ENCODE assay signal across 1 cellular context in the genomic region with DNA sequence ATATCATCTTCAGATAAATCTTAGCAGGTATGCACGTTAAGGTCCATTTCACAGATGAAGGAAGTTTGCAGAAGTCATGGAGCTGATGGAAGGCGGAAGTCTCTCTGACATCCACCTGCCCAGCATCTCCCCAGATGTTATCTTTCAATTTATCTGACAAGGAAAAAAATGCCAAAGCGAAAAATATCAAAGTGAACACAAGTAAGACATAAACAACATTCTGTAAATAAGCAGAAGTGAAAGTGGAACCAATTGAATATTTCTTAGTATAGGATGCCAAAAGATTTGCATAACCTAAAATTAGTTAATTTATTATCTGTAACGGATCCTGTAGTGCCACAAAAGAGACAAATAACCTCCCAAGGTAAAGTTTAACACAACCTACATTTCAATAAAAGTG.
TF ChIP-seq lines count a peak whose summit lies in the region.

No MANE protein-coding gene starts in this region.

TF ChIP-seq in GM12878, 131 proteins besides CTCF, POLR2A, EP300 and RAD21 (continued from another document and continues in another):
- TF ChIP-seq BCL3 (IDR thresholded peaks at IDR 0.05; ENCODE audit: borderline replicate concordance, insufficient read depth, low read depth, low read length, poor library complexity, severe bottlenecking): no peak
- TF ChIP-seq BACH1 (IDR thresholded peaks at IDR 0.05; ENCODE audit: borderline replicate concordance): no peak
- TF ChIP-seq, protein P1, sequence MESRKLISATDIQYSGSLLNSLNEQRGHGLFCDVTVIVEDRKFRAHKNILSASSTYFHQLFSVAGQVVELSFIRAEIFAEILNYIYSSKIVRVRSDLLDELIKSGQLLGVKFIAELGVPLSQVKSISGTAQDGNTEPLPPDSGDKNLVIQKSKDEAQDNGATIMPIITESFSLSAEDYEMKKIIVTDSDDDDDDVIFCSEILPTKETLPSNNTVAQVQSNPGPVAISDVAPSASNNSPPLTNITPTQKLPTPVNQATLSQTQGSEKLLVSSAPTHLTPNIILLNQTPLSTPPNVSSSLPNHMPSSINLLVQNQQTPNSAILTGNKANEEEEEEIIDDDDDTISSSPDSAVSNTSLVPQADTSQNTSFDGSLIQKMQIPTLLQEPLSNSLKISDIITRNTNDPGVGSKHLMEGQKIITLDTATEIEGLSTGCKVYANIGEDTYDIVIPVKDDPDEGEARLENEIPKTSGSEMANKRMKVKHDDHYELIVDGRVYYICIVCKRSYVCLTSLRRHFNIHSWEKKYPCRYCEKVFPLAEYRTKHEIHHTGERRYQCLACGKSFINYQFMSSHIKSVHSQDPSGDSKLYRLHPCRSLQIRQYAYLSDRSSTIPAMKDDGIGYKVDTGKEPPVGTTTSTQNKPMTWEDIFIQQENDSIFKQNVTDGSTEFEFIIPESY (IDR thresholded peaks at IDR 0.05): no peak
- TF ChIP-seq KAT2A (conservative IDR thresholded peaks at IDR 0.05; ENCODE audit: control insufficient read depth, low read depth, low read length): no peak
- TF ChIP-seq EZH2 (IDR thresholded peaks at IDR 0.05; ENCODE audit: borderline replicate concordance, control insufficient read depth, low read depth, low read length): no peak
- no peak for TF ChIP-seq ZNF207 (IDR thresholded peaks at IDR 0.05; ENCODE audit: borderline replicate concordance)
- TF ChIP-seq, protein P2, sequence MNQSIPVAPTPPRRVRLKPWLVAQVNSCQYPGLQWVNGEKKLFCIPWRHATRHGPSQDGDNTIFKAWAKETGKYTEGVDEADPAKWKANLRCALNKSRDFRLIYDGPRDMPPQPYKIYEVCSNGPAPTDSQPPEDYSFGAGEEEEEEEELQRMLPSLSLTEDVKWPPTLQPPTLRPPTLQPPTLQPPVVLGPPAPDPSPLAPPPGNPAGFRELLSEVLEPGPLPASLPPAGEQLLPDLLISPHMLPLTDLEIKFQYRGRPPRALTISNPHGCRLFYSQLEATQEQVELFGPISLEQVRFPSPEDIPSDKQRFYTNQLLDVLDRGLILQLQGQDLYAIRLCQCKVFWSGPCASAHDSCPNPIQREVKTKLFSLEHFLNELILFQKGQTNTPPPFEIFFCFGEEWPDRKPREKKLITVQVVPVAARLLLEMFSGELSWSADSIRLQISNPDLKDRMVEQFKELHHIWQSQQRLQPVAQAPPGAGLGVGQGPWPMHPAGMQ (IDR thresholded peaks at IDR 0.05; ENCODE audit: borderline replicate concordance): no peak
- TF ChIP-seq MTA2 (IDR thresholded peaks at IDR 0.05; ENCODE audit: low read depth): peak; percentile 76
- TF ChIP-seq BMI1 (IDR thresholded peaks at IDR 0.05; ENCODE audit: borderline replicate concordance): no peak
- TF ChIP-seq, protein P3, sequence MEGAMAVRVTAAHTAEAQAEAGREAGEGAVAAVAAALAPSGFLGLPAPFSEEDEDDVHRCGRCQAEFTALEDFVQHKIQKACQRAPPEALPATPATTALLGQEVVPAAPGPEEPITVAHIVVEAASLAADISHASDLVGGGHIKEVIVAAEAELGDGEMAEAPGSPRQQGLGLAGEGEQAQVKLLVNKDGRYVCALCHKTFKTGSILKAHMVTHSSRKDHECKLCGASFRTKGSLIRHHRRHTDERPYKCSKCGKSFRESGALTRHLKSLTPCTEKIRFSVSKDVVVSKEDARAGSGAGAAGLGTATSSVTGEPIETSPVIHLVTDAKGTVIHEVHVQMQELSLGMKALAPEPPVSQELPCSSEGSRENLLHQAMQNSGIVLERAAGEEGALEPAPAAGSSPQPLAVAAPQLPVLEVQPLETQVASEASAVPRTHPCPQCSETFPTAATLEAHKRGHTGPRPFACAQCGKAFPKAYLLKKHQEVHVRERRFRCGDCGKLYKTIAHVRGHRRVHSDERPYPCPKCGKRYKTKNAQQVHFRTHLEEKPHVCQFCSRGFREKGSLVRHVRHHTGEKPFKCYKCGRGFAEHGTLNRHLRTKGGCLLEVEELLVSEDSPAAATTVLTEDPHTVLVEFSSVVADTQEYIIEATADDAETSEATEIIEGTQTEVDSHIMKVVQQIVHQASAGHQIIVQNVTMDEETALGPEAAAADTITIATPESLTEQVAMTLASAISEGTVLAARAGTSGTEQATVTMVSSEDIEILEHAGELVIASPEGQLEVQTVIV (IDR thresholded peaks at IDR 0.05; ENCODE audit: borderline replicate concordance, partially characterized antibody): no peak
- TF ChIP-seq CBFB (IDR thresholded peaks at IDR 0.05; ENCODE audit: low read depth): no peak
- TF ChIP-seq SREBF2 (IDR thresholded peaks at IDR 0.05; ENCODE audit: low read length): no peak
- no peak for TF ChIP-seq USF2 (IDR thresholded peaks at IDR 0.05; ENCODE audit: borderline replicate concordance, low read depth, low read length)
- no peak for TF ChIP-seq ZSCAN29 (IDR thresholded peaks at IDR 0.05)
- TF ChIP-seq TCF12 (IDR thresholded peaks at IDR 0.05; ENCODE audit: low read depth, low read length): peak; percentile 89
- TF ChIP-seq PML (IDR thresholded peaks at IDR 0.05; ENCODE audit: low read length): no peak
- TF ChIP-seq ZNF24 (IDR thresholded peaks at IDR 0.05): no peak
- TF ChIP-seq ZZZ3 (IDR thresholded peaks at IDR 0.05; ENCODE audit: control insufficient read depth, insufficient read length, low read depth): no peak
- TF ChIP-seq RB1 (IDR thresholded peaks at IDR 0.05; ENCODE audit: borderline replicate concordance): no peak
- TF ChIP-seq JUNB (IDR thresholded peaks at IDR 0.05): peak; percentile 10; the same call in 1 of the 2 replicates
- peak; percentile 85 for TF ChIP-seq FOXK2 (IDR thresholded peaks at IDR 0.05)
- no peak for TF ChIP-seq GATAD2B (conservative IDR thresholded peaks at IDR 0.05; ENCODE audit: low read depth)
- peak; percentile 90 for TF ChIP-seq MEF2A (IDR thresholded peaks at IDR 0.05; ENCODE audit: insufficient read depth, low read depth, low read length)
- no peak for TF ChIP-seq WRNIP1 (IDR thresholded peaks at IDR 0.05; ENCODE audit: borderline replicate concordance, low read depth, low read length)
- no peak for TF ChIP-seq CUX1 (IDR thresholded peaks at IDR 0.05; ENCODE audit: insufficient replicate concordance, low read depth, low read length)
- no peak for TF ChIP-seq ZNF622 (IDR thresholded peaks at IDR 0.05)
- TF ChIP-seq ESRRA (IDR thresholded peaks at IDR 0.05; ENCODE audit: low read length): no peak
- no peak for TF ChIP-seq E2F4 (IDR thresholded peaks at IDR 0.05; ENCODE audit: low read depth, low read length)
- no peak for TF ChIP-seq CHD1 (IDR thresholded peaks at IDR 0.05; ENCODE audit: low read depth, low read length)
- TF ChIP-seq, protein P4, sequence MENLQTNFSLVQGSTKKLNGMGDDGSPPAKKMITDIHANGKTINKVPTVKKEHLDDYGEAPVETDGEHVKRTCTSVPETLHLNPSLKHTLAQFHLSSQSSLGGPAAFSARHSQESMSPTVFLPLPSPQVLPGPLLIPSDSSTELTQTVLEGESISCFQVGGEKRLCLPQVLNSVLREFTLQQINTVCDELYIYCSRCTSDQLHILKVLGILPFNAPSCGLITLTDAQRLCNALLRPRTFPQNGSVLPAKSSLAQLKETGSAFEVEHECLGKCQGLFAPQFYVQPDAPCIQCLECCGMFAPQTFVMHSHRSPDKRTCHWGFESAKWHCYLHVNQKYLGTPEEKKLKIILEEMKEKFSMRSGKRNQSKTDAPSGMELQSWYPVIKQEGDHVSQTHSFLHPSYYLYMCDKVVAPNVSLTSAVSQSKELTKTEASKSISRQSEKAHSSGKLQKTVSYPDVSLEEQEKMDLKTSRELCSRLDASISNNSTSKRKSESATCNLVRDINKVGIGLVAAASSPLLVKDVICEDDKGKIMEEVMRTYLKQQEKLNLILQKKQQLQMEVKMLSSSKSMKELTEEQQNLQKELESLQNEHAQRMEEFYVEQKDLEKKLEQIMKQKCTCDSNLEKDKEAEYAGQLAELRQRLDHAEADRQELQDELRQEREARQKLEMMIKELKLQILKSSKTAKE (IDR thresholded peaks at IDR 0.05; ENCODE audit: low read depth, poor library complexity, severe bottlenecking): no peak
- TF ChIP-seq IRF3 (IDR thresholded peaks at IDR 0.05): no peak
- no peak for TF ChIP-seq NR2F1 (conservative IDR thresholded peaks at IDR 0.05)
- TF ChIP-seq, protein P5, sequence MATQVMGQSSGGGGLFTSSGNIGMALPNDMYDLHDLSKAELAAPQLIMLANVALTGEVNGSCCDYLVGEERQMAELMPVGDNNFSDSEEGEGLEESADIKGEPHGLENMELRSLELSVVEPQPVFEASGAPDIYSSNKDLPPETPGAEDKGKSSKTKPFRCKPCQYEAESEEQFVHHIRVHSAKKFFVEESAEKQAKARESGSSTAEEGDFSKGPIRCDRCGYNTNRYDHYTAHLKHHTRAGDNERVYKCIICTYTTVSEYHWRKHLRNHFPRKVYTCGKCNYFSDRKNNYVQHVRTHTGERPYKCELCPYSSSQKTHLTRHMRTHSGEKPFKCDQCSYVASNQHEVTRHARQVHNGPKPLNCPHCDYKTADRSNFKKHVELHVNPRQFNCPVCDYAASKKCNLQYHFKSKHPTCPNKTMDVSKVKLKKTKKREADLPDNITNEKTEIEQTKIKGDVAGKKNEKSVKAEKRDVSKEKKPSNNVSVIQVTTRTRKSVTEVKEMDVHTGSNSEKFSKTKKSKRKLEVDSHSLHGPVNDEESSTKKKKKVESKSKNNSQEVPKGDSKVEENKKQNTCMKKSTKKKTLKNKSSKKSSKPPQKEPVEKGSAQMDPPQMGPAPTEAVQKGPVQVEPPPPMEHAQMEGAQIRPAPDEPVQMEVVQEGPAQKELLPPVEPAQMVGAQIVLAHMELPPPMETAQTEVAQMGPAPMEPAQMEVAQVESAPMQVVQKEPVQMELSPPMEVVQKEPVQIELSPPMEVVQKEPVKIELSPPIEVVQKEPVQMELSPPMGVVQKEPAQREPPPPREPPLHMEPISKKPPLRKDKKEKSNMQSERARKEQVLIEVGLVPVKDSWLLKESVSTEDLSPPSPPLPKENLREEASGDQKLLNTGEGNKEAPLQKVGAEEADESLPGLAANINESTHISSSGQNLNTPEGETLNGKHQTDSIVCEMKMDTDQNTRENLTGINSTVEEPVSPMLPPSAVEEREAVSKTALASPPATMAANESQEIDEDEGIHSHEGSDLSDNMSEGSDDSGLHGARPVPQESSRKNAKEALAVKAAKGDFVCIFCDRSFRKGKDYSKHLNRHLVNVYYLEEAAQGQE (IDR thresholded peaks at IDR 0.05; ENCODE audit: low read depth, low read length): no peak
- no peak for TF ChIP-seq RELA (IDR thresholded peaks at IDR 0.05; ENCODE audit: borderline replicate concordance, partially characterized antibody)
- no peak for TF ChIP-seq ZBED1 (IDR thresholded peaks at IDR 0.05; ENCODE audit: borderline replicate concordance)
